8 cellular contexts compared by ENCODE assay signal in genomic region chr19:42175952-42176648, GRCh38. TPM values are rescaled to one million over a fixed set of nuclear protein-coding genes. Genes with fewer than 3 reads are reported as not detected.
A peak's percentile ranks its signal among the peaks of the same experiment; 100 is the strongest.
DNase-seq lines count a peak whose midpoint lies in the region; FAIRE-seq and TF ChIP-seq lines count a peak whose summit lies in the region.

No MANE protein-coding gene starts in this region.

- H3K36me3 ChIP-seq in thyroid gland (no peaks in the 10 kb centered on the region), kidney (ENCODE audit: control insufficient read depth in 1 of 2, insufficient read depth in 2 of 2, low read length in 2 of 2) (no peaks in the 10 kb centered on the region)

- no peak for TF ChIP-seq POLR2A in lower leg skin (IDR thresholded peaks at IDR 0.05)
- TF ChIP-seq POLR2A in thyroid gland (IDR thresholded peaks at IDR 0.05) = no peak

- H3K36me3 Mint-ChIP-seq in brain (no peaks in the 10 kb centered on the region), CD14-positive monocyte (peaks cover 5 to 8% of the 10 kb centered on the region in 2 donors)

- intact Hi-C loops in lower leg skin (cut with DNase I; ENCODE audit: low total_unique reads) (no loop called here), thyroid gland (cut with DNase I) (no loop called here), CD14-positive monocyte (cut with micrococcal nuclease) (no loop called here), kidney (cut with DNase I) (no loop called here)

- H3K9ac ChIP-seq in kidney (ENCODE audit: low read length in 2 of 2) = no peak overlapping the region

- H3K4me1 ChIP-seq in thyroid gland (peaks cover 0 to 14% of the 10 kb centered on the region in 2 donors), kidney (ENCODE audit: control insufficient read depth in 1 of 2, insufficient read depth in 1 of 2, low read depth in 1 of 2, low read length in 2 of 2) (no peaks in the 10 kb centered on the region)

- H3K9me3 Mint-ChIP-seq in brain (no peaks in the 10 kb centered on the region), CD14-positive monocyte (peaks cover 0 to 13% (median 5%) of the 10 kb centered on the region in 7 donors)

- no peak for FAIRE-seq in kidney (lab: Jason Lieb, UNC)

- TF ChIP-seq CTCF in brain (conservative IDR thresholded peaks at IDR 0.05) (no peak), lower leg skin (IDR thresholded peaks at IDR 0.05) (no peak), thyroid gland (IDR thresholded peaks at IDR 0.05) (no peak), CD14-positive monocyte (IDR thresholded peaks at IDR 0.05) (no peak), kidney (IDR thresholded peaks at IDR 0.05; ENCODE audit: borderline replicate concordance, extremely low read depth, insufficient read depth) (no peak)

- H3K27me3 Mint-ChIP-seq in brain (peaks cover 18% of the 10 kb centered on the region), CD14-positive monocyte (ENCODE audit: low read depth in 3 of 3) (peaks cover 30 to 38% (median 33%) of the 10 kb centered on the region in 3 donors)

- H3K9me3 ChIP-seq in thyroid gland (no peaks in the 10 kb centered on the region), kidney (ENCODE audit: control insufficient read depth in 1 of 2, low read length in 2 of 2) (no peaks in the 10 kb centered on the region)

- no peak overlapping the region for H3K27ac ChIP-seq in thyroid gland
- no peak overlapping the region for H3K27ac ChIP-seq in kidney (ENCODE audit: low read depth in 2 of 2, low read length in 2 of 2)

- 1 to 2% methylated on average over 34 of the region's 34 CpGs for WGBS in lower leg skin, 2 donors
- WGBS in thyroid gland, 2 donors = 2 to 3% methylated on average over 34 of the region's 34 CpGs

- H3K4me1 Mint-ChIP-seq in brain (peaks cover 52% of the 10 kb centered on the region), CD14-positive monocyte (peaks cover 18% of the 10 kb centered on the region)

- DNase-seq in GM03348 (ENCODE audit: low spot score) = peak; percentile 58
- DNase-seq in NCI-H2171 (lab: John Stamatoyannopoulos, UW) = peak; percentile 8
- no peak for DNase-seq in lower leg skin (ENCODE audit: low spot score in 2 of 2)
- DNase-seq in thyroid gland = peak in 1 of 2 donors; percentile 15
- no peak for DNase-seq in OCI-M1 (lab: John Stamatoyannopoulos, UW)
- no peak for DNase-seq in CD14-positive monocyte (ENCODE audit: low spot score)
- DNase-seq in kidney = no peak

- peaks cover 7% of the 10 kb centered on the region for H3K27me3 ChIP-seq in thyroid gland

- H3K4me3 Mint-ChIP-seq in brain (peak overlapping the region; percentile 89 to 98 (median 93)), CD14-positive monocyte (peak overlapping the region in 1 of 2 donors; percentile 99)

- H3K27ac Mint-ChIP-seq in brain (peak overlapping the region; percentile 83 to 99 (median 98)), CD14-positive monocyte (peak overlapping the region in 1 of 7 donors; percentile 68)

- H3K4me3 ChIP-seq in lower leg skin (ENCODE audit: low read depth, poor library complexity, severe bottlenecking) = peak overlapping the region; percentile 30
- peak overlapping the region in 2 of 3 donors; percentile 10 to 17 for H3K4me3 ChIP-seq in thyroid gland (replicated peaks in 1 of 3)
- no peak overlapping the region for H3K4me3 ChIP-seq in kidney (ENCODE audit: low read length in 2 of 2)

RNA-seq across cellular contexts. Expression of gene DEDD2, which starts 41.4 kb away (rescaled TPM):
- polyA plus RNA-seq in brain (ENCODE audit: insufficient read depth, low read depth, low replicate concordance) = 63.1 TPM
- total RNA-seq in lower leg skin = 100 to 1,000 TPM in 2 of 4 donors, 10 to 100 TPM in 2; 82.9 to 135 (median 93.5) TPM
- 10 to 100 TPM; 46.1 to 55.8 (median 50.2) TPM for total RNA-seq in thyroid gland
- 100 to 1,000 TPM; 125 to 133 TPM for polyA plus RNA-seq in CD14-positive monocyte
- total RNA-seq in kidney = 26.1 TPM
- 36.3 TPM for polyA plus RNA-seq in kidney (ENCODE audit: insufficient read depth, low read depth, low replicate concordance)

RNA-seq across cellular contexts. Expression of gene POU2F2, which starts 43.9 kb away (rescaled TPM):
- polyA plus RNA-seq in brain (ENCODE audit: insufficient read depth, low read depth, low replicate concordance) (6.9 TPM), CD14-positive monocyte (10 to 100 TPM; 20.0 to 28.2 TPM), kidney (ENCODE audit: insufficient read depth, low read depth, low replicate concordance) (1.3 TPM)
- total RNA-seq in lower leg skin (1 to 10 TPM in 2 of 4 donors, under 1 TPM in 2; 0.67 to 3.8 (median 1.0) TPM), thyroid gland (under 1 TPM; 0.11 to 0.49 (median 0.15) TPM), kidney (9.8 TPM)

RNA-seq across cellular contexts. Expression of gene ZNF526, which starts 44.0 kb away (rescaled TPM):
- polyA plus RNA-seq in brain (ENCODE audit: insufficient read depth, low read depth, low replicate concordance) (6.3 TPM), CD14-positive monocyte (1 to 10 TPM in 1 of 2 donors, under 1 TPM in 1; 0.96 to 1.3 TPM), kidney (ENCODE audit: insufficient read depth, low read depth, low replicate concordance) (2.6 TPM)
- total RNA-seq in lower leg skin (10 to 100 TPM in 1 of 4 donors, 1 to 10 TPM in 3; 6.9 to 10.7 (median 8.6) TPM), thyroid gland (1 to 10 TPM; 4.6 to 7.9 (median 6.8) TPM), kidney (11.6 TPM)

Comparison
In these comparisons a context has a peak if more than half of its experiments do, and no peak if none do; other contexts are left out.
1. DNase-seq: peak in GM03348 (single experiment) and NCI-H2171 (single experiment); none in lower leg skin (0 of 2), OCI-M1 (single experiment), CD14-positive monocyte (single experiment) and kidney (single experiment).
2. H3K4me3 ChIP-seq: peak in lower leg skin (single experiment) and thyroid gland (2 of 3); none in kidney (0 of 2).